ENCODE assay signal across 9 cellular contexts in the genomic region with DNA sequence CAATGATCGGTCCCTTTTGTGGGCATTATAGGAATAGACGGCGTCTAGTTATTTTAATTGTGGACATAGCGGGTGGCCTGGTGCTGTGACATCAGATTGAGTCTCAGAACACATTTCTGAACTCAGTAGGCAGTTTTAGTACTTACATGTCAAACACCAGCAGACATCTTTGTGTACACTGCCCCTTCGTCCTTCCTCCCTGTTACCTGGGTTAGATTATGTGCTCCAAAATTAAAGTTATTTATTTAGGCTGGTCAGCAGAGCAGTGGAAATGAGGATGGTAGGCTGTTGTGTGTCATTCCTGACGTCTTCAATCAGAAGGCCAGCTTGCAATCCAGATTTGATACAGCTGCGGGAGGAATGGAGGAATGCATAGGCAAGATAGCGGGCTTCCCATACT. TPM values are rescaled to one million over a fixed set of nuclear protein-coding genes. Genes with fewer than 3 reads are reported as not detected.
A peak's percentile ranks its signal among the peaks of the same experiment; 100 is the strongest.
DNase-seq lines count a peak whose midpoint lies in the region; ATAC-seq and TF ChIP-seq lines count a peak whose summit lies in the region.
"Had no signal": no experiment of that assay in that cellular context is flagged by ENCODE, and none has a peak within 500 bp of the region (broad histone marks: within the 10 kb centered on the region; RNA-seq: fewer than 3 reads in every experiment).

No MANE protein-coding gene starts in this region.

- intact Hi-C loops in CD14-positive monocyte (cut with micrococcal nuclease), result loop anchor here (5.0 to 10.0 kb wide), 5 partner anchors 99 to 429 kb away; no protein-coding TSS in a partner anchor

- peaks cover 23% of the 10 kb centered on the region for H3K4me1 ChIP-seq in fibroblast of lung (ENCODE audit: control insufficient read depth, extremely low read depth, insufficient read depth, low read length)

- H3K4me3 ChIP-seq in fibroblast of lung (replicated peaks in 1 of 4; ENCODE audit: control extremely low read depth in 1 of 4, insufficient read depth in 1 of 4, low read depth in 3 of 4, low read length in 4 of 4), result peak overlapping the region; percentile 75 to 96 (median 87)

- no peaks in the 10 kb centered on the region for H3K27me3 ChIP-seq in fibroblast of lung (ENCODE audit: control insufficient read depth, insufficient read depth, low read length)

- ATAC-seq in HG03432 (IDR thresholded peaks at IDR 0.05; ENCODE audit: unreplicated experiment), result no peak

- H3K36me3 Mint-ChIP-seq in CD14-positive monocyte, result peaks cover 46 to 48% of the 10 kb centered on the region in 2 donors
- H3K36me3 Mint-ChIP-seq in osteocyte (ENCODE audit: unreplicated experiment), result peaks cover 11% of the 10 kb centered on the region

- H2AFZ ChIP-seq in fibroblast of lung (ENCODE audit: low read length), result no peak overlapping the region

- H3K4me3 Mint-ChIP-seq in CD14-positive monocyte, result peak overlapping the region; percentile 95 to 99
- peak overlapping the region; percentile 95 for H3K4me3 Mint-ChIP-seq in osteocyte (ENCODE audit: unreplicated experiment)

- H3K27ac ChIP-seq in fibroblast of lung (ENCODE audit: insufficient read depth, low read length), result peak overlapping the region; percentile 98

- H3K27ac Mint-ChIP-seq in CD14-positive monocyte (no peak overlapping the region), osteocyte (ENCODE audit: unreplicated experiment) (peak overlapping the region; percentile 96)

- no peaks in the 10 kb centered on the region for H3K36me3 ChIP-seq in fibroblast of lung (ENCODE audit: control insufficient read depth, insufficient read depth, low read length)

- peak overlapping the region; percentile 97 for H3K4me2 ChIP-seq in fibroblast of lung (ENCODE audit: extremely low read depth, insufficient read depth, low read length)

- H3K9ac ChIP-seq in fibroblast of lung (ENCODE audit: insufficient read depth, low read length), result peak overlapping the region; percentile 90

- no peak for DNase-seq in CD14-positive monocyte (ENCODE audit: low spot score)
- DNase-seq in fibroblast of lung (ENCODE audit: low read depth in 2 of 2), result peak; percentile 72
- DNase-seq in osteocyte (ENCODE audit: extremely low spot score, unreplicated experiment), result no peak
- no peak for DNase-seq in stimulated activated CD8-positive, alpha-beta memory T cell treated with anti-CD3 and anti-CD28 coated beads, Interleukin-4, amount 100 ng/mL, for 48 hours
- DNase-seq in KG1 (lab: John Stamatoyannopoulos, UW), result no peak
- no peak for DNase-seq in NCI-H1436 (lab: John Stamatoyannopoulos, UW)
- DNase-seq: NCI-H2081 treated with DMSO at 0.1 percent for 48 hours had no signal

- H3K9me3 ChIP-seq in fibroblast of lung (ENCODE audit: control insufficient read depth, insufficient read depth, low read depth, low read length), result no peaks in the 10 kb centered on the region

- H3K27me3 Mint-ChIP-seq in CD14-positive monocyte (ENCODE audit: low read depth in 3 of 3), result peaks cover 16 to 33% (median 32%) of the 10 kb centered on the region in 3 donors
- H3K27me3 Mint-ChIP-seq in osteocyte (ENCODE audit: unreplicated experiment), result no peaks in the 10 kb centered on the region

- H3K4me1 Mint-ChIP-seq in CD14-positive monocyte, result peaks cover 52% of the 10 kb centered on the region
- peaks cover 59% of the 10 kb centered on the region for H3K4me1 Mint-ChIP-seq in osteocyte (ENCODE audit: unreplicated experiment)

- TF ChIP-seq CTCF in CD14-positive monocyte (IDR thresholded peaks at IDR 0.05), result no peak
- no peak for TF ChIP-seq CTCF in fibroblast of lung (conservative IDR thresholded peaks at IDR 0.05 in 1 of 2, IDR thresholded peaks at IDR 0.05 in 1 of 2; ENCODE audit: low read depth in 1 of 2, low read length in 2 of 2)
- no peak for TF ChIP-seq CTCF in osteocyte (IDR thresholded peaks at IDR 0.05)

- H4K20me1 ChIP-seq in fibroblast of lung (ENCODE audit: control insufficient read depth, extremely low read depth, insufficient read depth, low read length), result no peaks in the 10 kb centered on the region

- H3K9me3 Mint-ChIP-seq in CD14-positive monocyte, result peaks cover 0 to 3% (median 0%) of the 10 kb centered on the region in 7 donors
- H3K9me3 Mint-ChIP-seq in osteocyte (ENCODE audit: unreplicated experiment), result no peaks in the 10 kb centered on the region

- H3K79me2 ChIP-seq in fibroblast of lung (ENCODE audit: control insufficient read depth, insufficient read depth, low read length), result peaks cover 62% of the 10 kb centered on the region

TF ChIP-seq in PFSK-1, 5 proteins besides CTCF, POLR2A, EP300 and RAD21:
- TF ChIP-seq TAF1 (IDR thresholded peaks at IDR 0.05; ENCODE audit: borderline replicate concordance, insufficient read depth, low read length) (no peak), SIN3A (IDR thresholded peaks at IDR 0.05; ENCODE audit: borderline replicate concordance, insufficient read depth, low read length) (peak; percentile 36; the same call in 1 of the 2 replicates)

RNA-seq across cellular contexts. Expression of gene TCF7L2, which starts 3.7 kb away (rescaled TPM):
- polyA plus RNA-seq in CD14-positive monocyte, result 1 to 10 TPM; 2.1 to 6.1 TPM
- polyA plus RNA-seq in PFSK-1 (2012; ENCODE audit: insufficient read length, low read depth), result 31.3 TPM
- 4.1 and 5.0 TPM in 2 replicates for total RNA-seq in fibroblast of lung
- polyA plus RNA-seq in fibroblast of lung, result 3.4 and 4.7 TPM in 2 replicates
- polyA plus RNA-seq in fibroblast of lung (2012), result 12.4 and 15.6 TPM in 2 replicates
- 14.9 and 19.3 TPM in 2 replicates for polyA minus RNA-seq in fibroblast of lung (ENCODE audit: low replicate concordance)
- 86.9 and 88.2 TPM in 2 replicates for total RNA-seq in osteocyte

Comparison
In these comparisons a context has a peak if more than half of its experiments do, and no peak if none do; other contexts are left out.
1. DNase-seq: peak in fibroblast of lung (2 of 2); none in CD14-positive monocyte (single experiment), osteocyte (single experiment), stimulated activated CD8-positive, alpha-beta memory T cell treated with anti-CD3 and anti-CD28 coated beads, Interleukin-4, amount 100 ng/mL, for 48 hours (single experiment), KG1 (single experiment) and NCI-H1436 (single experiment).
2. RNA of gene TCF7L2, which starts 3.7 kb away (total RNA-seq): 86.9 to 88.2 TPM in osteocyte; 4.1 to 5.0 TPM in fibroblast of lung; every median in the first group is over 10 times any median in the second.